ENCODE assay signal across 1 cellular context in the genomic region with DNA sequence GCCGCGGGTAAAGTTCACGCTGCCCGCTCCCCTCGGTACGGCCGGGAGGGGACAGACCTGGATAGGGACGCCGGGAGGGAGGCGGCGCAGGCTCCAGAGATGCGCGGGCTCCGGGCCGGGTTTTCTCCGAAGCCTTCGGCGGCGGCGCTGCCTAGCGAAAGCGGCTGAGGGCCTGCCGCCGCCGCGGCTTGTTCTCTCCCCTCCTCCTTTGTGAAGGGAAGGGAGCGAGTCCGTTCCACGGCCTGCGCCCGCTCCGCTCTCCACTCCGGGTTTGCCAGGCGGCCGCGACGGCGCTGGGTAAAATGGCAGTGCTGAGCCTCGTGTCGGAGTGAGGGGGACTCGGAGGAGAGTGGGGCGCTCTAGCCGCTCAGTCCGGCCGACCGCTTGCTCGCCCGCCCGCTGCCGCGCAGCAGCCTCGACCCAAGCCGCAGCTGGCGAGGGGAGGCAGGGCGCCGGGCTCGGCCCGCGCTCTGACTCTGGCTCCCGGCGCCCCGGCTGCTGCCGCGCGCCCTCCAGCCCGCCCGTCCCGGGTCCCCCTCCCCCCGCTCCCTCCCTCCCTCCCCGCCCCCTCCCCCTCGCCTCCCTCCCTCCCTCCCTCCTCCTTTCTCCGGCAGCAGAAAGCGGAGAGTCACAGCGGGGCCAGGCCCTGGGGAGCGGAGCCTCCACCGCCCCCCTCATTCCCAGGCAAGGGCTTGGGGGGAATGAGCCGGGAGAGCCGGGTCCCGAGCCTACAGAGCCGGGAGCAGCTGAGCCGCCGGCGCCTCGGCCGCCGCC.
TF ChIP-seq lines count a peak whose summit lies in the region.

TSS of gene ARID1A (plus strand) at position 599 of the 774 bp plus-strand sequence. CDS start 389 bp downstream, outside the sequence.

TF ChIP-seq in liver, 16 proteins besides CTCF, POLR2A, EP300 and RAD21 (continued from another document):
- TF ChIP-seq MAX (IDR thresholded peaks at IDR 0.05): peak; percentile 70
